ENCODE assay signal across 8 cellular contexts in genomic region chr3:58333206-58334012, GRCh38. TPM values are rescaled to one million over a fixed set of nuclear protein-coding genes. Genes with fewer than 3 reads are reported as not detected.
DNase-seq lines count a peak whose midpoint lies in the region; ATAC-seq and TF ChIP-seq lines count a peak whose summit lies in the region.

No MANE protein-coding gene starts in this region.

- peak; percentile 30 for ATAC-seq in GM21367 (IDR thresholded peaks at IDR 0.05; ENCODE audit: unreplicated experiment)
- ATAC-seq in stimulated activated effector memory CD8-positive, alpha-beta T cell treated with anti-CD3 and anti-CD28 coated beads, Interleukin-12 subunit alpha, Interleukin-12 subunit beta, amount 100 ng/mL, for 72 hours: peak; percentile 44

- H3K36me3 Mint-ChIP-seq in stimulated activated effector memory CD8-positive, alpha-beta T cell treated with anti-CD3 and anti-CD28 coated beads, Interleukin-12 subunit alpha, Interleukin-12 subunit beta, amount 100 ng/mL, for 72 hours: peaks cover 20% of the 10 kb centered on the region

- DNase-seq in D341Med (ENCODE audit: low spot score): peak; percentile 63
- DNase-seq in HT1080 (ENCODE audit: low read depth): peak; percentile 38
- peak; percentile 73 for DNase-seq in coronary artery (ENCODE audit: low spot score)
- peak in 1 of 2 donors; percentile 67 for DNase-seq in stimulated activated effector memory CD8-positive, alpha-beta T cell treated with anti-CD3 and anti-CD28 coated beads, Interleukin-12 subunit alpha, Interleukin-12 subunit beta, amount 100 ng/mL, for 72 hours (ENCODE audit: low spot score in 2 of 2)
- DNase-seq in ureter (ENCODE audit: low spot score): no peak

- H3K4me1 ChIP-seq in liver (ENCODE audit: control insufficient read depth in 4 of 4, insufficient read depth in 4 of 4, low read length in 3 of 4): peaks cover 12 to 26% (median 19%) of the 10 kb centered on the region in 4 donors

- H3K9me3 Mint-ChIP-seq in stimulated activated effector memory CD8-positive, alpha-beta T cell treated with anti-CD3 and anti-CD28 coated beads, Interleukin-12 subunit alpha, Interleukin-12 subunit beta, amount 100 ng/mL, for 72 hours: no peaks in the 10 kb centered on the region

- peak overlapping the region; percentile 42 to 56 for H3K9ac ChIP-seq in liver (ENCODE audit: low read depth in 1 of 2, low read length in 2 of 2)

- peak overlapping the region; percentile 95 for H3K27ac Mint-ChIP-seq in stimulated activated effector memory CD8-positive, alpha-beta T cell treated with anti-CD3 and anti-CD28 coated beads, Interleukin-12 subunit alpha, Interleukin-12 subunit beta, amount 100 ng/mL, for 72 hours

- TF ChIP-seq CTCF in VCaP (conservative IDR thresholded peaks at IDR 0.05) (no peak; the same call in none of the 2 replicates), coronary artery (IDR thresholded peaks at IDR 0.05) (no peak), liver (IDR thresholded peaks at IDR 0.05; ENCODE audit: low read depth, low read length, missing input control) (peak; percentile 1)

- H3K9me3 ChIP-seq in liver (ENCODE audit: control insufficient read depth in 4 of 4, low read length in 3 of 4): no peaks in the 10 kb centered on the region

- H3K4me3 ChIP-seq in coronary artery (peak overlapping the region; percentile 82), liver (ENCODE audit: low read depth in 1 of 3, low read length in 3 of 3) (peak overlapping the region; percentile 73 to 100 (median 86))

- peak; percentile 20 to 25 for TF ChIP-seq RAD21 in liver (IDR thresholded peaks at IDR 0.05)

- H3K36me3 ChIP-seq in liver (ENCODE audit: control insufficient read depth in 4 of 4, insufficient read depth in 3 of 4, low read depth in 1 of 4, low read length in 3 of 4): no peaks in the 10 kb centered on the region

- H3K27ac ChIP-seq in VCaP (peak overlapping the region; percentile 84), coronary artery (peak overlapping the region; percentile 58 to 78), liver (ENCODE audit: low read depth in 1 of 2, low read length in 2 of 2) (peak overlapping the region; percentile 30 to 58)

- H3K27me3 ChIP-seq in liver (ENCODE audit: control insufficient read depth in 4 of 4, insufficient read depth in 4 of 4, low read length in 3 of 4): no peaks in the 10 kb centered on the region

- H3K4me1 Mint-ChIP-seq in stimulated activated effector memory CD8-positive, alpha-beta T cell treated with anti-CD3 and anti-CD28 coated beads, Interleukin-12 subunit alpha, Interleukin-12 subunit beta, amount 100 ng/mL, for 72 hours: peaks cover 42% of the 10 kb centered on the region

- WGBS in liver: 1% methylated on average over 37 of the region's 37 CpGs

- H3K4me3 Mint-ChIP-seq in stimulated activated effector memory CD8-positive, alpha-beta T cell treated with anti-CD3 and anti-CD28 coated beads, Interleukin-12 subunit alpha, Interleukin-12 subunit beta, amount 100 ng/mL, for 72 hours: peak overlapping the region; percentile 91

TF ChIP-seq in liver, 16 proteins besides CTCF, POLR2A, EP300 and RAD21:
- TF ChIP-seq ZBTB33 (IDR thresholded peaks at IDR 0.05) (no peak), SP1 (IDR thresholded peaks at IDR 0.05) (no peak), REST (IDR thresholded peaks at IDR 0.05) (no peak), GABPA (IDR thresholded peaks at IDR 0.05 in 1 of 2, conservative IDR thresholded peaks at IDR 0.05 in 1 of 2) (no peak), FOXA1 (IDR thresholded peaks at IDR 0.05) (no peak), HNF4A (conservative IDR thresholded peaks at IDR 0.05) (no peak), NR2F2 (IDR thresholded peaks at IDR 0.05) (no peak), HNF4G (IDR thresholded peaks at IDR 0.05) (no peak), JUND (IDR thresholded peaks at IDR 0.05) (no peak), MAX (IDR thresholded peaks at IDR 0.05) (no peak)

RNA-seq across cellular contexts. Expression of gene PXK, which starts 0.7 kb away (rescaled TPM):
- total RNA-seq in HT1080 (2014; rRNA removed; shearing (Covaris generic)): 19.6 and 23.3 TPM in 2 replicates
- polyA plus RNA-seq in HT1080 (2015; cell fraction: cytosol; rRNA removed): 28.9 and 39.7 TPM in 2 replicates
- polyA plus RNA-seq in HT1080 (2015; cell fraction: nucleus; rRNA removed): 42.4 and 42.7 TPM in 2 replicates
- total RNA-seq in liver: 10 to 100 TPM; 11.3 to 14.0 TPM
- polyA plus RNA-seq in liver: 10 to 100 TPM in 1 of 2 donors, 1 to 10 TPM in 1; 6.0 to 15.9 TPM
- total RNA-seq in ureter: 26.8 TPM

RNA-seq across cellular contexts. Expression of gene HTD2, which starts 27.1 kb away (rescaled TPM):
- 10.1 and 11.6 TPM in 2 replicates for total RNA-seq in HT1080 (2014; rRNA removed; shearing (Covaris generic))
- 11.3 and 12.4 TPM in 2 replicates for polyA plus RNA-seq in HT1080 (2015; cell fraction: cytosol; rRNA removed)
- 8.4 and 8.6 TPM in 2 replicates for polyA plus RNA-seq in HT1080 (2015; cell fraction: nucleus; rRNA removed)
- total RNA-seq in liver (10 to 100 TPM in 1 of 2 donors, 1 to 10 TPM in 1; 7.4 to 14.8 TPM), ureter (7.4 TPM)
- 10 to 100 TPM in 1 of 2 donors, 1 to 10 TPM in 1; 6.6 to 14.6 TPM for polyA plus RNA-seq in liver

RNA-seq across cellular contexts. Expression of gene RPP14, which starts 27.4 kb away (rescaled TPM):
- total RNA-seq in HT1080 (2014; rRNA removed; shearing (Covaris generic)): 20.0 and 23.0 TPM in 2 replicates
- polyA plus RNA-seq in HT1080 (2015; cell fraction: cytosol; rRNA removed): 16.8 and 17.5 TPM in 2 replicates
- polyA plus RNA-seq in HT1080 (2015; cell fraction: nucleus; rRNA removed): 14.2 and 16.2 TPM in 2 replicates
- total RNA-seq in liver (10 to 100 TPM in 1 of 2 donors, 1 to 10 TPM in 1; 9.2 to 13.7 TPM), ureter (17.0 TPM)
- 10 to 100 TPM in 1 of 2 donors, 1 to 10 TPM in 1; 7.4 to 10.9 TPM for polyA plus RNA-seq in liver
